ENCODE assay signal across 22 cellular contexts in genomic region chr17:66335797-66336196, GRCh38.
"Had no signal": no experiment of that assay in that cellular context is flagged by ENCODE, and none has a peak within 500 bp of the region (broad histone marks: within the 10 kb centered on the region; RNA-seq: fewer than 3 reads in every experiment).

No MANE protein-coding gene starts in this region.

- H3K4me3 Mint-ChIP-seq: naive B cell; stimulated activated memory B cell treated with anti-CD40 and anti-IgM and Interleukin-4, amounts not matched to agents 10 μg/mL and 1 μg/mL and 100 μg/mL, for 72 hours had no signal

- H3K36me3 Mint-ChIP-seq: naive B cell; stimulated activated memory B cell treated with anti-CD40 and anti-IgM and Interleukin-4, amounts not matched to agents 10 μg/mL and 1 μg/mL and 100 μg/mL, for 72 hours had no signal

- ATAC-seq: left colon; left ventricle myocardium superior; sciatic nerve; stimulated activated memory B cell treated with anti-CD40 and anti-IgM and Interleukin-4, amounts not matched to agents 10 μg/mL and 1 μg/mL and 100 μg/mL, for 72 hours had no signal

- DNase-seq: colonic mucosa; dermis blood vessel endothelial cell; esophagus squamous epithelium; foreskin fibroblast; kidney; left colon; left ventricle myocardium superior; mesendoderm; naive B cell; posterior cingulate gyrus; spleen; stimulated activated CD4-positive, alpha-beta T cell treated with anti-CD3 and anti-CD28 coated beads, Interleukin-15, amount 100 ng/mL, for 24 hours; stimulated activated CD4-positive, alpha-beta T cell treated with anti-CD3 and anti-CD28 coated beads, Interleukin-1b, Interleukin-23, amount 100 ng/mL, for 48 hours; stimulated activated CD4-positive, alpha-beta T cell treated with anti-CD3 and anti-CD28 coated beads, Interleukin-4, amount 100 ng/mL, for 24 hours; stomach; substantia nigra; transverse colon had no signal

- H3K9me3 ChIP-seq: colonic mucosa, esophagus squamous epithelium, neutrophil, spleen, stomach, thoracic aorta, transverse colon had no signal

- H3K27ac ChIP-seq: colonic mucosa, esophagus squamous epithelium, neutrophil, spleen, stomach, thoracic aorta, transverse colon had no signal

- H3K4me1 ChIP-seq: colonic mucosa had no signal

- H3K27ac Mint-ChIP-seq: naive B cell; stimulated activated memory B cell treated with anti-CD40 and anti-IgM and Interleukin-4, amounts not matched to agents 10 μg/mL and 1 μg/mL and 100 μg/mL, for 72 hours had no signal

- H3K4me1 Mint-ChIP-seq: naive B cell; stimulated activated memory B cell treated with anti-CD40 and anti-IgM and Interleukin-4, amounts not matched to agents 10 μg/mL and 1 μg/mL and 100 μg/mL, for 72 hours had no signal

- H3K9me3 Mint-ChIP-seq: naive B cell; stimulated activated memory B cell treated with anti-CD40 and anti-IgM and Interleukin-4, amounts not matched to agents 10 μg/mL and 1 μg/mL and 100 μg/mL, for 72 hours had no signal

- H3K27me3 ChIP-seq: colonic mucosa, neutrophil, spleen, stomach, transverse colon had no signal

- H3K4me3 ChIP-seq: colonic mucosa, esophagus squamous epithelium, lung, spleen, stomach, thoracic aorta, transverse colon had no signal

- FAIRE-seq: kidney had no signal

- H3K36me3 ChIP-seq: colonic mucosa, esophagus squamous epithelium, neutrophil, spleen, stomach, thoracic aorta, transverse colon had no signal
